Comparison of ENCODE assay signal across 9 cellular contexts in genomic region chr11:132564120-132564519, GRCh38.
"Had no signal": no experiment of that assay in that cellular context is flagged by ENCODE, and none has a peak within 500 bp of the region (broad histone marks: within the 10 kb centered on the region; RNA-seq: fewer than 3 reads in every experiment).

No MANE protein-coding gene starts in this region.

- H3K36me3 Mint-ChIP-seq: IgD-negative memory B cell had no signal

- H3K4me1 ChIP-seq: HAP-1 had no signal

- H3K9me3 ChIP-seq: HAP-1 had no signal

- H3K27ac Mint-ChIP-seq: HFFc6, IgD-negative memory B cell had no signal

- ATAC-seq: HCT116, HepG2 had no signal

- H3K36me3 ChIP-seq: HAP-1 had no signal

- H3K27ac ChIP-seq: GM23248, HL-60 had no signal

- H3K4me3 Mint-ChIP-seq: HFFc6, IgD-negative memory B cell had no signal

- FAIRE-seq: HepG2 had no signal

- H3K27me3 Mint-ChIP-seq: IgD-negative memory B cell had no signal

- H3K4me3 ChIP-seq: GM23248, HAP-1 had no signal

- DNase-seq: GM23248, GOT3, H7, HFFc6 had no signal
